20 cellular contexts compared by ENCODE assay signal in genomic region chr3:120151796-120152195, GRCh38.
"Had no signal": no experiment of that assay in that cellular context is flagged by ENCODE, and none has a peak within 500 bp of the region (broad histone marks: within the 10 kb centered on the region; RNA-seq: fewer than 3 reads in every experiment).

No MANE protein-coding gene starts in this region.

- H3K36me3 ChIP-seq: gastrocnemius medialis, heart right ventricle, neutrophil, ovary, right atrium auricular region, tibial artery had no signal

- H3K27ac ChIP-seq: dorsolateral prefrontal cortex, gastrocnemius medialis, heart right ventricle, neutrophil, ovary, right atrium auricular region, tibial artery had no signal

- DNase-seq: central memory CD4-positive, alpha-beta T cell; cortex of kidney; dorsolateral prefrontal cortex; effector CD8-positive, alpha-beta T cell; gastrocnemius medialis; heart right ventricle; islet precursor cell; left cardiac atrium; left ventricle myocardium superior; mesenchymal stem cell; naive thymus-derived CD4-positive, alpha-beta T cell; ovary; stimulated activated CD4-positive, alpha-beta T cell treated with anti-CD3 and anti-CD28 coated beads, Interleukin-2, amount 100 ng/mL, for 48 hours; stimulated activated naive CD8-positive, alpha-beta T cell treated with anti-CD3 and anti-CD28 coated beads, Interleukin-15, Interleukin-2, amounts not matched to agents 100 U/mL and 50 U/mL, for 24 hours; tibial artery had no signal

- H3K4me3 Mint-ChIP-seq: naive thymus-derived CD4-positive, alpha-beta T cell had no signal

- H3K27ac Mint-ChIP-seq: naive thymus-derived CD4-positive, alpha-beta T cell had no signal

- ATAC-seq: esophagus mucosa; gastrocnemius medialis; heart right ventricle; left cardiac atrium; left ventricle myocardium superior; naive thymus-derived CD4-positive, alpha-beta T cell; stimulated activated naive CD8-positive, alpha-beta T cell treated with anti-CD3 and anti-CD28 coated beads, Interleukin-15, Interleukin-2, amounts not matched to agents 100 U/mL and 50 U/mL, for 24 hours had no signal

- H3K9me3 ChIP-seq: gastrocnemius medialis, neutrophil, ovary, right atrium auricular region had no signal

- H3K4me3 ChIP-seq: dorsolateral prefrontal cortex, gastrocnemius medialis, heart right ventricle, lung, ovary, right atrium auricular region, smooth muscle cell, tibial artery had no signal

- H3K4me1 ChIP-seq: tibial artery had no signal

- H3K27me3 ChIP-seq: dorsolateral prefrontal cortex, gastrocnemius medialis, heart right ventricle, neutrophil, ovary, right atrium auricular region, tibial artery had no signal

- H3K4me2 ChIP-seq: smooth muscle cell had no signal
